Comparison of ENCODE assay signal across 9 cellular contexts in genomic region chr1:41333146-41333784, GRCh38. TPM values are rescaled to one million over a fixed set of nuclear protein-coding genes. Genes with fewer than 3 reads are reported as not detected.
DNase-seq lines count a peak whose midpoint lies in the region; ATAC-seq and TF ChIP-seq lines count a peak whose summit lies in the region.
"Had no signal": no experiment of that assay in that cellular context is flagged by ENCODE, and none has a peak within 500 bp of the region (broad histone marks: within the 10 kb centered on the region; RNA-seq: fewer than 3 reads in every experiment).

No MANE protein-coding gene starts in this region.

- H3K4me2 ChIP-seq in mammary epithelial cell (ENCODE audit: insufficient read depth, low read depth, low read length) = no peak overlapping the region

- peak; percentile 78 for DNase-seq in SK-MEL-5 (ENCODE audit: low read depth, low spot score)
- peak; percentile 73 for DNase-seq in mammary epithelial cell
- peak; percentile 18 for DNase-seq in stimulated activated CD4-positive, alpha-beta T cell treated with anti-CD3 and anti-CD28 coated beads, Interleukin-4, amount 100 ng/mL, for 1 hour
- no peak for DNase-seq in SHP77 (lab: John Stamatoyannopoulos, UW)
- DNase-seq in DMS79 (lab: John Stamatoyannopoulos, UW) = no peak
- DNase-seq: NCI-H510A treated with DMSO at 0.1 percent for 48 hours had no signal

- no peak for ATAC-seq in GM21825 (IDR thresholded peaks at IDR 0.05; ENCODE audit: unreplicated experiment)
- ATAC-seq: pancreas had no signal

- TF ChIP-seq CTCF in HEK293 (tag by site-specific recombination; IDR thresholded peaks at IDR 0.05) = no peak
- no peak for TF ChIP-seq CTCF in mammary epithelial cell (conservative IDR thresholded peaks at IDR 0.05 in 1 of 2, IDR thresholded peaks at IDR 0.05 in 1 of 2; ENCODE audit: extremely low read depth in 1 of 2, insufficient read depth in 1 of 2, low read depth in 1 of 2, low read length in 2 of 2)

- H3K36me3 ChIP-seq in HEK293 (ENCODE audit: control insufficient read depth in 2 of 2, insufficient read depth in 1 of 2, low read length in 2 of 2) = no peaks in the 10 kb centered on the region
- H3K36me3 ChIP-seq in mammary epithelial cell (ENCODE audit: insufficient read depth, low read length) = no peaks in the 10 kb centered on the region
- H3K36me3 ChIP-seq: pancreas had no signal

- 40% methylated on average over 6 of the region's 6 CpGs for WGBS in mammary epithelial cell (ENCODE audit: low coverage, missing lambda C conversion rate)

- CTCF ChIA-PET in HEK293 (lab: Yijun Ruan, JAX) = interaction anchor here (1.3 to 3.7 kb wide), 5 partner anchors 9 to 27 kb away, joined by 3 to 15 read pairs (median 7); partner anchors contain the start of gene FOXO6
- CTCF ChIA-PET in mammary epithelial cell (lab: Charles Lee; ENCODE audit: low non-redundant PET) = no interaction called here

- H3K27me3 ChIP-seq in mammary epithelial cell (ENCODE audit: insufficient read depth, low read length) = peaks cover 2% of the 10 kb centered on the region
- H3K27me3 ChIP-seq: pancreas had no signal

- no peaks in the 10 kb centered on the region for H3K9me3 ChIP-seq in HEK293 (ENCODE audit: control insufficient read depth, insufficient read depth, low read depth, low read length)
- H3K9me3 ChIP-seq in mammary epithelial cell (replicated peaks; ENCODE audit: insufficient read depth, low read length) = no peaks in the 10 kb centered on the region
- H3K9me3 ChIP-seq: pancreas had no signal

- no peaks in the 10 kb centered on the region for H4K20me1 ChIP-seq in mammary epithelial cell (ENCODE audit: insufficient read depth, low read length)

- H3K27ac ChIP-seq in HEK293 (ENCODE audit: extremely low read depth, low read depth, low read length) (no peak overlapping the region), mammary epithelial cell (ENCODE audit: insufficient read depth, low read depth, low read length) (no peak overlapping the region)
- H3K27ac ChIP-seq: pancreas had no signal

- no peak overlapping the region for H3K9ac ChIP-seq in mammary epithelial cell (ENCODE audit: insufficient read depth, low read length)

- in situ Hi-C loops in SK-MEL-5 (cut with HindIII; ENCODE audit: low pct_unique_long_range_greater_than_20kb, low sequenced_read_pairs) = no loop called here
- in situ Hi-C loops in mammary epithelial cell (cut with MboI; ENCODE audit: low sequenced_read_pairs in 2 of 2) = no loop called here

- H3K79me2 ChIP-seq in mammary epithelial cell (ENCODE audit: insufficient read depth, low read length) = no peaks in the 10 kb centered on the region

- no peak overlapping the region for H2AFZ ChIP-seq in mammary epithelial cell (ENCODE audit: low read depth, low read length)

- POLR2A ChIA-PET in HEK293 (lab: Yijun Ruan, JAX) = no interaction called here

- no peaks in the 10 kb centered on the region for H3K4me1 ChIP-seq in HEK293 (ENCODE audit: control insufficient read depth, insufficient read depth, low read length)
- H3K4me1 ChIP-seq in mammary epithelial cell (ENCODE audit: insufficient read depth, low read length) = no peaks in the 10 kb centered on the region
- H3K4me1 ChIP-seq: pancreas had no signal

- intact Hi-C loops in mammary epithelial cell (cut with micrococcal nuclease) = no loop called here

- BruUV-seq in mammary epithelial cell (replicated peaks; lab: Mats Ljungman, UMichigan) = no TSS peak

- H3K4me3 ChIP-seq in HEK293 (ENCODE audit: low read depth, low read length) (no peak overlapping the region), mammary epithelial cell (replicated peaks in 1 of 3; ENCODE audit: insufficient read depth in 1 of 3, low read depth in 2 of 3, low read length in 3 of 3) (no peak overlapping the region)
- H3K4me3 ChIP-seq: pancreas had no signal

- dilution Hi-C loops in mammary epithelial cell (cut with HindIII; ENCODE audit: low sequenced_read_pairs) = loop anchor here (5.0 kb wide), 1 partner anchor 84 kb away; no protein-coding TSS in a partner anchor

TF ChIP-seq in HEK293, 187 proteins besides CTCF, POLR2A, EP300 and RAD21 (continues in another document):
- TF ChIP-seq ZNF629 (tag by site-specific recombination; IDR thresholded peaks at IDR 0.05) (peak; percentile 18; the same call in 1 of the 2 replicates), ZFHX2 (tag by site-specific recombination; conservative IDR thresholded peaks at IDR 0.05) (0 out of 2 replicates have a peak, but pooled peaks have one; percentile 28), ZNF660 (tag by site-specific recombination; IDR thresholded peaks at IDR 0.05) (0 out of 2 replicates have a peak, but pooled peaks have one; percentile 30), ZNF600 (tag by site-specific recombination; IDR thresholded peaks at IDR 0.05) (no peak), ZNF791 (tag by site-specific recombination; IDR thresholded peaks at IDR 0.05) (no peak), ZNF394 (tag by site-specific recombination; IDR thresholded peaks at IDR 0.05; ENCODE audit: borderline replicate concordance) (no peak), ZNF350 (tag by site-specific recombination; IDR thresholded peaks at IDR 0.05) (no peak), TRIM28 (IDR thresholded peaks at IDR 0.05; ENCODE audit: borderline replicate concordance, low read length) (no peak), RBAK (tag by site-specific recombination; IDR thresholded peaks at IDR 0.05) (no peak), ZNF580 (tag by site-specific recombination; IDR thresholded peaks at IDR 0.05) (no peak), OSR2 (tag by site-specific recombination; IDR thresholded peaks at IDR 0.05) (no peak), ZNF398 (tag by site-specific recombination; IDR thresholded peaks at IDR 0.05) (peak; percentile 53), ZNF112 (tag by site-specific recombination; IDR thresholded peaks at IDR 0.05) (no peak), ZBTB21 (tag by site-specific recombination; IDR thresholded peaks at IDR 0.05) (peak; percentile 56), ZNF623 (tag by site-specific recombination; IDR thresholded peaks at IDR 0.05) (no peak), PATZ1 (tag by site-specific recombination; IDR thresholded peaks at IDR 0.05) (0 out of 2 replicates have a peak, but pooled peaks have one; percentile 23)

RNA-seq across cellular contexts. Expression of gene FOXO6, which starts 28.0 kb away (rescaled TPM):
- total RNA-seq in SK-MEL-5 (2014; rRNA removed; shearing (Covaris generic)) = 0.18 and 0.24 TPM in 2 replicates
- 1.2 and 1.3 TPM in 2 replicates for polyA plus RNA-seq in SK-MEL-5 (2015; cell fraction: cytosol; rRNA removed)
- not detected in 2 replicates for polyA plus RNA-seq in SK-MEL-5 (2015; cell fraction: nucleus; rRNA removed)
- total RNA-seq in mammary epithelial cell = under 1 TPM; 0.28 to 0.67 TPM
- not detected for polyA plus RNA-seq in mammary epithelial cell
- polyA minus RNA-seq in mammary epithelial cell = not detected

Comparison
In these comparisons a context has a peak if more than half of its experiments do, and no peak if none do; other contexts are left out.
1. DNase-seq: peak in SK-MEL-5 (single experiment), mammary epithelial cell (single experiment) and stimulated activated CD4-positive, alpha-beta T cell treated with anti-CD3 and anti-CD28 coated beads, Interleukin-4, amount 100 ng/mL, for 1 hour (single experiment); none in SHP77 (0 of 2) and DMS79 (single experiment).